ENCODE assay signal across 8 cellular contexts in the genomic region with DNA sequence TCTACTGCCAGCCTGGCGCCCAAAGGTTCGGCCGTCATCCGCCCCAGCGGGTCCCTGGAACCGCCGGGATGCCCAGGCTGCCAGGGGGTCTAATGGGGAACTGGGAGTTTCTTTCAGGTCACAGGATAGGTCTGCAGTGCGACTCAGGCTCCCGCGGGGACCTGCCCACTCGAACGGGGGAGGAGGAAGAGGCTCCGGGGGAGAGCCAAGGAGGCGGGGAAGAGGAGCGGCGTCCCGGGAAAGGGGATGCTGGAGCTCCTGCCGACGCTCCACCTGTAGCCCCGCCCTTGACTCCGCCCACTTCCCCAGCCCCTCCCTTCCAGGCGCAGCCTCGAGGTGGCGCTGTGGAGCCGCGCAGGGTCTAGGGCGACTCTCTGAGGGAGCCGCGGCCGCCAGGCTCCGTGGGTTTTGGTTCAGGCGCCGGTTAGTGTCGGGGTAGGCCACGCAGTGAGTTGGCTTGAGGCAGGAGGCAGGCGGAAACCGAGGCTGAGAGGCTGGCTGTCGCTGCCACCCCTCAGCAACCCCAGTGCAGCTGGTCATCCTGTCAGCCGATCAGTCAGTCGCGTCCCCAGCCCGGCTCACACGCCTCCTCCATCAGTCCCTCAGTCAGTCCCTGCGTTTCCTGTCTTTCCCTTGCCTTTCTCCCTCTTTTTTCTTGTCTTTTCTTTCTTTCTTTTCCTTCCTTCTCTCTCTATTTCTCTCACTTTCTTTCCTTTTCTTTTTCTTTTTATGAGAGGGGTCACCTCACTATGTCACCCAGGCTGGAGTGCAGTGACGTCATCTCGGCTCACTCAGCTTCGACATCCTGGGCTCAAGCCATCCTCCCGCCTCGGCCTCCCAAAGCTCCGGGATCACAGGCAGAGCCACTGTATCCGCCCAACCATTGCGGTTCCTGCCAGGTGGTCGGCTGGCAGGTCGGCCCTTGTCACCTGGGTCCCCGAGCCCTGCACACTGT. TPM values are rescaled to one million over a fixed set of nuclear protein-coding genes. Genes with fewer than 3 reads are reported as not detected.
DNase-seq lines count a peak whose midpoint lies in the region; ATAC-seq and TF ChIP-seq lines count a peak whose summit lies in the region.

No MANE protein-coding gene starts in this region.

- no peak overlapping the region for H3K9ac ChIP-seq in smooth muscle cell (ENCODE audit: low read depth)

- peak overlapping the region; percentile 85 for H3K4me2 ChIP-seq in smooth muscle cell

- peak; percentile 74 for TF ChIP-seq CTCF in WI38 (IDR thresholded peaks at IDR 0.05; ENCODE audit: low read depth, low read length)
- TF ChIP-seq CTCF in breast epithelium (IDR thresholded peaks at IDR 0.05) = peak; percentile 67 to 87 (median 81)
- TF ChIP-seq CTCF in smooth muscle cell (IDR thresholded peaks at IDR 0.05; ENCODE audit: borderline replicate concordance, insufficient read depth, poor library complexity, severe bottlenecking) = peak; percentile 88

- TF ChIP-seq POLR2A in breast epithelium (IDR thresholded peaks at IDR 0.05) = no peak

- H4K20me1 ChIP-seq in smooth muscle cell (ENCODE audit: low read depth) = no peaks in the 10 kb centered on the region

- no peaks in the 10 kb centered on the region for H3F3A ChIP-seq in smooth muscle cell (ENCODE audit: low read depth)

- peaks cover 0 to 3% of the 10 kb centered on the region in 2 donors for H3K4me1 ChIP-seq in breast epithelium
- H3K4me1 ChIP-seq in smooth muscle cell (ENCODE audit: low read depth) = no peaks in the 10 kb centered on the region

- DNase-seq in ELF-1 (ENCODE audit: low read depth, low spot score) (peak; percentile 93), NCI-H2107 treated with DMSO at 0.1 percent for 48 hours (lab: John Stamatoyannopoulos, UW; ENCODE audit: unreplicated experiment) (peak; percentile 25), breast epithelium (ENCODE audit: low spot score in 2 of 2) (peak; percentile 77 to 81), iPS-NIHi7 (ENCODE audit: extremely low spot score) (peak; percentile 98), smooth muscle cell (lab: John Stamatoyannopoulos, UW; ENCODE audit: unreplicated experiment) (peak; percentile 77)

- no peaks in the 10 kb centered on the region for H3K79me2 ChIP-seq in smooth muscle cell (ENCODE audit: low read depth)

- no peaks in the 10 kb centered on the region for H3K27me3 ChIP-seq in breast epithelium
- no peaks in the 10 kb centered on the region for H3K27me3 ChIP-seq in smooth muscle cell (ENCODE audit: low read depth)

- H3K4me3 ChIP-seq in WI38 (ENCODE audit: low read depth, low read length) = peak overlapping the region; percentile 44
- peak overlapping the region; percentile 28 to 72 (median 47) for H3K4me3 ChIP-seq in breast epithelium
- H3K4me3 ChIP-seq in smooth muscle cell = peak overlapping the region; percentile 50

- peak overlapping the region; percentile 64 for H2AFZ ChIP-seq in smooth muscle cell (ENCODE audit: low read depth)

- 28% methylated on average over 42 of the region's 55 CpGs for WGBS in smooth muscle cell (ENCODE audit: low lambda C conversion rate)

- H3K9me3 ChIP-seq in breast epithelium (no peaks in the 10 kb centered on the region), smooth muscle cell (replicated peaks; ENCODE audit: low read depth) (no peaks in the 10 kb centered on the region)

- peak; percentile 72 for ATAC-seq in HG02642 (IDR thresholded peaks at IDR 0.05; ENCODE audit: poor library complexity, unreplicated experiment)
- ATAC-seq in HG03378 (IDR thresholded peaks at IDR 0.05; ENCODE audit: unreplicated experiment) = no peak

- H3K36me3 ChIP-seq in breast epithelium (no peaks in the 10 kb centered on the region), smooth muscle cell (ENCODE audit: low read depth) (no peaks in the 10 kb centered on the region)

- H3K27ac ChIP-seq in breast epithelium (peak overlapping the region in 1 of 2 donors; percentile 52), smooth muscle cell (ENCODE audit: low read depth) (no peak overlapping the region)

- intact Hi-C loops in breast epithelium (cut with DNase I; ENCODE audit: low total_unique reads) = no loop called here

RNA-seq across cellular contexts. Expression of a gene that starts 26.4 kb away (rescaled TPM):
- total RNA-seq in breast epithelium (10 to 100 TPM; 58.7 to 94.3 (median 85.9) TPM), smooth muscle cell (74.4 and 79.4 TPM in 2 replicates)
- 101 and 103 TPM in 2 replicates for polyA plus RNA-seq in smooth muscle cell

Comparison
In these comparisons a context has a peak if more than half of its experiments do, and no peak if none do; other contexts are left out.
1. DNase-seq: peak in every context shown above with its lines; median percentile 98 in iPS-NIHi7; 93 in ELF-1; 79 in breast epithelium; 77 in smooth muscle cell; 25 in NCI-H2107 treated with DMSO at 0.1 percent for 48 hours.